ENCODE assay signal across 1 cellular context in genomic region chr9:105447814-105448812, GRCh38.
TF ChIP-seq lines count a peak whose summit lies in the region.

FSD1L (plus strand) TSS chr9:105448034; CDS start chr9:105448221, 187 bp downstream.

TF ChIP-seq in GM12878, 131 proteins besides CTCF, POLR2A, EP300 and RAD21 (continued from another document and continues in another):
- TF ChIP-seq, protein P1, sequence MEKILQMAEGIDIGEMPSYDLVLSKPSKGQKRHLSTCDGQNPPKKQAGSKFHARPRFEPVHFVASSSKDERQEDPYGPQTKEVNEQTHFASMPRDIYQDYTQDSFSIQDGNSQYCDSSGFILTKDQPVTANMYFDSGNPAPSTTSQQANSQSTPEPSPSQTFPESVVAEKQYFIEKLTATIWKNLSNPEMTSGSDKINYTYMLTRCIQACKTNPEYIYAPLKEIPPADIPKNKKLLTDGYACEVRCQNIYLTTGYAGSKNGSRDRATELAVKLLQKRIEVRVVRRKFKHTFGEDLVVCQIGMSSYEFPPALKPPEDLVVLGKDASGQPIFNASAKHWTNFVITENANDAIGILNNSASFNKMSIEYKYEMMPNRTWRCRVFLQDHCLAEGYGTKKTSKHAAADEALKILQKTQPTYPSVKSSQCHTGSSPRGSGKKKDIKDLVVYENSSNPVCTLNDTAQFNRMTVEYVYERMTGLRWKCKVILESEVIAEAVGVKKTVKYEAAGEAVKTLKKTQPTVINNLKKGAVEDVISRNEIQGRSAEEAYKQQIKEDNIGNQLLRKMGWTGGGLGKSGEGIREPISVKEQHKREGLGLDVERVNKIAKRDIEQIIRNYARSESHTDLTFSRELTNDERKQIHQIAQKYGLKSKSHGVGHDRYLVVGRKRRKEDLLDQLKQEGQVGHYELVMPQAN (conservative IDR thresholded peaks at IDR 0.05), result peak; percentile 75; the same call in 1 of the 2 replicates
- TF ChIP-seq JUNB (IDR thresholded peaks at IDR 0.05), result no peak
- no peak for TF ChIP-seq MTA2 (IDR thresholded peaks at IDR 0.05; ENCODE audit: low read depth)
- TF ChIP-seq SRF (IDR thresholded peaks at IDR 0.05; ENCODE audit: low read depth in 2 of 2, low read length in 2 of 2), result no peak
- no peak for TF ChIP-seq SMAD1 (IDR thresholded peaks at IDR 0.05; ENCODE audit: low read depth, partially characterized antibody)
- no peak for TF ChIP-seq ASH2L (IDR thresholded peaks at IDR 0.05; ENCODE audit: borderline replicate concordance, low read depth)
- peak; percentile 66; the same call in 1 of the 2 replicates for TF ChIP-seq POLR2AphosphoS2 (IDR thresholded peaks at IDR 0.05; ENCODE audit: low read depth, low read length)
- no peak for TF ChIP-seq MLLT1 (IDR thresholded peaks at IDR 0.05)
- no peak for TF ChIP-seq SREBF2 (IDR thresholded peaks at IDR 0.05; ENCODE audit: low read length)
- peak; percentile 82; the same call in 1 of the 2 replicates for TF ChIP-seq CHD2 (IDR thresholded peaks at IDR 0.05; ENCODE audit: borderline replicate concordance, low read depth, low read length)
- TF ChIP-seq, protein P2, sequence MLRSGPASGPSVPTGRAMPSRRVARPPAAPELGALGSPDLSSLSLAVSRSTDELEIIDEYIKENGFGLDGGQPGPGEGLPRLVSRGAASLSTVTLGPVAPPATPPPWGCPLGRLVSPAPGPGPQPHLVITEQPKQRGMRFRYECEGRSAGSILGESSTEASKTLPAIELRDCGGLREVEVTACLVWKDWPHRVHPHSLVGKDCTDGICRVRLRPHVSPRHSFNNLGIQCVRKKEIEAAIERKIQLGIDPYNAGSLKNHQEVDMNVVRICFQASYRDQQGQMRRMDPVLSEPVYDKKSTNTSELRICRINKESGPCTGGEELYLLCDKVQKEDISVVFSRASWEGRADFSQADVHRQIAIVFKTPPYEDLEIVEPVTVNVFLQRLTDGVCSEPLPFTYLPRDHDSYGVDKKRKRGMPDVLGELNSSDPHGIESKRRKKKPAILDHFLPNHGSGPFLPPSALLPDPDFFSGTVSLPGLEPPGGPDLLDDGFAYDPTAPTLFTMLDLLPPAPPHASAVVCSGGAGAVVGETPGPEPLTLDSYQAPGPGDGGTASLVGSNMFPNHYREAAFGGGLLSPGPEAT (IDR thresholded peaks at IDR 0.05; ENCODE audit: low read depth), result no peak
- TF ChIP-seq TCF12 (IDR thresholded peaks at IDR 0.05; ENCODE audit: low read depth, low read length), result 0 out of 2 replicates have a peak, but pooled peaks have one; percentile 22
- TF ChIP-seq PAX5 (IDR thresholded peaks at IDR 0.05; ENCODE audit: borderline replicate concordance, low read depth, low read length), result peak; percentile 79; the same call in 1 of the 2 replicates
- TF ChIP-seq ATF2 (IDR thresholded peaks at IDR 0.05; ENCODE audit: low read length), result no peak
- TF ChIP-seq, protein P3, sequence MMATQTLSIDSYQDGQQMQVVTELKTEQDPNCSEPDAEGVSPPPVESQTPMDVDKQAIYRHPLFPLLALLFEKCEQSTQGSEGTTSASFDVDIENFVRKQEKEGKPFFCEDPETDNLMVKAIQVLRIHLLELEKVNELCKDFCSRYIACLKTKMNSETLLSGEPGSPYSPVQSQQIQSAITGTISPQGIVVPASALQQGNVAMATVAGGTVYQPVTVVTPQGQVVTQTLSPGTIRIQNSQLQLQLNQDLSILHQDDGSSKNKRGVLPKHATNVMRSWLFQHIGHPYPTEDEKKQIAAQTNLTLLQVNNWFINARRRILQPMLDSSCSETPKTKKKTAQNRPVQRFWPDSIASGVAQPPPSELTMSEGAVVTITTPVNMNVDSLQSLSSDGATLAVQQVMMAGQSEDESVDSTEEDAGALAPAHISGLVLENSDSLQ (IDR thresholded peaks at IDR 0.05), result no peak
- peak; percentile 30; the same call in 1 of the 2 replicates for TF ChIP-seq SMC3 (IDR thresholded peaks at IDR 0.05; ENCODE audit: borderline replicate concordance, low read length)
- no peak for TF ChIP-seq ELK1 (IDR thresholded peaks at IDR 0.05; ENCODE audit: low read depth, low read length)
- TF ChIP-seq BCLAF1 (IDR thresholded peaks at IDR 0.05), result no peak
- no peak for TF ChIP-seq NFYA (IDR thresholded peaks at IDR 0.05; ENCODE audit: borderline replicate concordance, low read depth, low read length)
- TF ChIP-seq E2F4 (IDR thresholded peaks at IDR 0.05; ENCODE audit: low read depth, low read length), result no peak
- TF ChIP-seq, protein P4, sequence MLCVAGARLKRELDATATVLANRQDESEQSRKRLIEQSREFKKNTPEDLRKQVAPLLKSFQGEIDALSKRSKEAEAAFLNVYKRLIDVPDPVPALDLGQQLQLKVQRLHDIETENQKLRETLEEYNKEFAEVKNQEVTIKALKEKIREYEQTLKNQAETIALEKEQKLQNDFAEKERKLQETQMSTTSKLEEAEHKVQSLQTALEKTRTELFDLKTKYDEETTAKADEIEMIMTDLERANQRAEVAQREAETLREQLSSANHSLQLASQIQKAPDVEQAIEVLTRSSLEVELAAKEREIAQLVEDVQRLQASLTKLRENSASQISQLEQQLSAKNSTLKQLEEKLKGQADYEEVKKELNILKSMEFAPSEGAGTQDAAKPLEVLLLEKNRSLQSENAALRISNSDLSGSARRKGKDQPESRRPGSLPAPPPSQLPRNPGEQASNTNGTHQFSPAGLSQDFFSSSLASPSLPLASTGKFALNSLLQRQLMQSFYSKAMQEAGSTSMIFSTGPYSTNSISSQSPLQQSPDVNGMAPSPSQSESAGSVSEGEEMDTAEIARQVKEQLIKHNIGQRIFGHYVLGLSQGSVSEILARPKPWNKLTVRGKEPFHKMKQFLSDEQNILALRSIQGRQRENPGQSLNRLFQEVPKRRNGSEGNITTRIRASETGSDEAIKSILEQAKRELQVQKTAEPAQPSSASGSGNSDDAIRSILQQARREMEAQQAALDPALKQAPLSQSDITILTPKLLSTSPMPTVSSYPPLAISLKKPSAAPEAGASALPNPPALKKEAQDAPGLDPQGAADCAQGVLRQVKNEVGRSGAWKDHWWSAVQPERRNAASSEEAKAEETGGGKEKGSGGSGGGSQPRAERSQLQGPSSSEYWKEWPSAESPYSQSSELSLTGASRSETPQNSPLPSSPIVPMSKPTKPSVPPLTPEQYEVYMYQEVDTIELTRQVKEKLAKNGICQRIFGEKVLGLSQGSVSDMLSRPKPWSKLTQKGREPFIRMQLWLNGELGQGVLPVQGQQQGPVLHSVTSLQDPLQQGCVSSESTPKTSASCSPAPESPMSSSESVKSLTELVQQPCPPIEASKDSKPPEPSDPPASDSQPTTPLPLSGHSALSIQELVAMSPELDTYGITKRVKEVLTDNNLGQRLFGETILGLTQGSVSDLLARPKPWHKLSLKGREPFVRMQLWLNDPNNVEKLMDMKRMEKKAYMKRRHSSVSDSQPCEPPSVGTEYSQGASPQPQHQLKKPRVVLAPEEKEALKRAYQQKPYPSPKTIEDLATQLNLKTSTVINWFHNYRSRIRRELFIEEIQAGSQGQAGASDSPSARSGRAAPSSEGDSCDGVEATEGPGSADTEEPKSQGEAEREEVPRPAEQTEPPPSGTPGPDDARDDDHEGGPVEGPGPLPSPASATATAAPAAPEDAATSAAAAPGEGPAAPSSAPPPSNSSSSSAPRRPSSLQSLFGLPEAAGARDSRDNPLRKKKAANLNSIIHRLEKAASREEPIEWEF (IDR thresholded peaks at IDR 0.05; ENCODE audit: insufficient replicate concordance, low read depth, low read length), result no peak
- no peak for TF ChIP-seq BRCA1 (IDR thresholded peaks at IDR 0.05; ENCODE audit: low read depth, low read length)
- TF ChIP-seq ATF7 (IDR thresholded peaks at IDR 0.05; ENCODE audit: low read depth), result no peak
- TF ChIP-seq, protein P5, sequence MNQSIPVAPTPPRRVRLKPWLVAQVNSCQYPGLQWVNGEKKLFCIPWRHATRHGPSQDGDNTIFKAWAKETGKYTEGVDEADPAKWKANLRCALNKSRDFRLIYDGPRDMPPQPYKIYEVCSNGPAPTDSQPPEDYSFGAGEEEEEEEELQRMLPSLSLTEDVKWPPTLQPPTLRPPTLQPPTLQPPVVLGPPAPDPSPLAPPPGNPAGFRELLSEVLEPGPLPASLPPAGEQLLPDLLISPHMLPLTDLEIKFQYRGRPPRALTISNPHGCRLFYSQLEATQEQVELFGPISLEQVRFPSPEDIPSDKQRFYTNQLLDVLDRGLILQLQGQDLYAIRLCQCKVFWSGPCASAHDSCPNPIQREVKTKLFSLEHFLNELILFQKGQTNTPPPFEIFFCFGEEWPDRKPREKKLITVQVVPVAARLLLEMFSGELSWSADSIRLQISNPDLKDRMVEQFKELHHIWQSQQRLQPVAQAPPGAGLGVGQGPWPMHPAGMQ (IDR thresholded peaks at IDR 0.05; ENCODE audit: borderline replicate concordance), result no peak
- TF ChIP-seq ETV6 (conservative IDR thresholded peaks at IDR 0.05 in 1 of 2, IDR thresholded peaks at IDR 0.05 in 1 of 2; ENCODE audit: borderline replicate concordance in 1 of 2, low read depth in 1 of 2), result no peak
- TF ChIP-seq ZNF592 (IDR thresholded peaks at IDR 0.05), result no peak
